In genomic region chr6:42100029-42100901, GRCh38 we compare ENCODE assay signal across 9 cellular contexts. TPM values are rescaled to one million over a fixed set of nuclear protein-coding genes. Genes with fewer than 3 reads are reported as not detected.
A peak's percentile ranks its signal among the peaks of the same experiment; 100 is the strongest.
DNase-seq lines count a peak whose midpoint lies in the region; FAIRE-seq and TF ChIP-seq lines count a peak whose summit lies in the region.
"Had no signal": no experiment of that assay in that cellular context is flagged by ENCODE, and none has a peak within 500 bp of the region (broad histone marks: within the 10 kb centered on the region; RNA-seq: fewer than 3 reads in every experiment).

No MANE protein-coding gene starts in this region.

- H3K79me1 ChIP-seq in neuronal stem cell (ENCODE audit: low read depth, low read length), result no peaks in the 10 kb centered on the region

- no peak for TF ChIP-seq CTCF in breast epithelium (IDR thresholded peaks at IDR 0.05)
- TF ChIP-seq CTCF in coronary artery (IDR thresholded peaks at IDR 0.05), result no peak

- H2AFZ ChIP-seq in neuronal stem cell (ENCODE audit: low read length), result peak overlapping the region; percentile 72

- H3K27ac ChIP-seq in breast epithelium, result peak overlapping the region; percentile 77 to 91
- no peak overlapping the region for H3K27ac ChIP-seq in neuronal stem cell (replicated peaks; ENCODE audit: low read length)
- peak overlapping the region in 1 of 2 donors; percentile 68 for H3K27ac ChIP-seq in coronary artery

- no peak overlapping the region for H4K91ac ChIP-seq in neuronal stem cell (ENCODE audit: low read depth, low read length, poor library complexity)

- no peaks in the 10 kb centered on the region for H3K9me3 ChIP-seq in breast epithelium
- H3K9me3 ChIP-seq in neuronal stem cell (replicated peaks in 1 of 2; ENCODE audit: control insufficient read depth in 2 of 2, insufficient read depth in 1 of 2, low read depth in 1 of 2, low read length in 2 of 2), result no peaks in the 10 kb centered on the region

- H3K23ac ChIP-seq in neuronal stem cell (ENCODE audit: low read depth, low read length, poor library complexity), result no peak overlapping the region

- H3K27me3 ChIP-seq in breast epithelium (no peaks in the 10 kb centered on the region), neuronal stem cell (ENCODE audit: control insufficient read depth in 3 of 3, insufficient read depth in 3 of 3, low read depth in 1 of 3, low read length in 3 of 3) (peaks cover 0 to 18% (median 3%) of the 10 kb centered on the region in 3 experiments)

- H3K36me3 ChIP-seq in breast epithelium (no peaks in the 10 kb centered on the region), neuronal stem cell (replicated peaks in 1 of 2; ENCODE audit: control insufficient read depth in 2 of 2, insufficient read depth in 2 of 2, low read length in 2 of 2) (no peaks in the 10 kb centered on the region)

- H3K4me3 ChIP-seq in breast epithelium (no peak overlapping the region), neuronal stem cell (ENCODE audit: low read length in 2 of 2) (no peak overlapping the region), coronary artery (no peak overlapping the region)

- no peak overlapping the region for H2AK5ac ChIP-seq in neuronal stem cell (ENCODE audit: low read depth, low read length)

- WGBS in neuronal stem cell (ENCODE audit: extremely low coverage in 2 of 2, insufficient read length in 2 of 2, insufficient replicate concordance in 1 of 2), 2 donors, result no CpG with 5 or more reads among the region's 14 CpGs

- no peak for TF ChIP-seq POLR2A in breast epithelium (IDR thresholded peaks at IDR 0.05)

- no peak overlapping the region for H3K4me2 ChIP-seq in neuronal stem cell (ENCODE audit: insufficient read depth, low read length, poor library complexity, severe bottlenecking)

- no peak overlapping the region for H2BK12ac ChIP-seq in neuronal stem cell (ENCODE audit: low read length)

- no peak for FAIRE-seq in HTR-8/SVneo (lab: Jason Lieb, UNC)

- H3K4me1 ChIP-seq in breast epithelium (peaks cover 0 to 12% of the 10 kb centered on the region in 2 donors), neuronal stem cell (ENCODE audit: control insufficient read depth in 2 of 2, insufficient read depth in 1 of 2, low read depth in 1 of 2, low read length in 2 of 2) (peaks cover 5% of the 10 kb centered on the region in 2 donors)

- DNase-seq in A172 (ENCODE audit: low spot score) (peak; percentile 80), HTR-8/SVneo (ENCODE audit: insufficient read length, low spot score) (peak; percentile 76), breast epithelium (ENCODE audit: low spot score in 2 of 2) (no peak), neuronal stem cell (ENCODE audit: low spot score) (no peak), NCI-H526 (lab: John Stamatoyannopoulos, UW) (no peak), dedifferentiated amniotic fluid mesenchymal stem cell (ENCODE audit: extremely low spot score) (no peak), coronary artery (ENCODE audit: low spot score) (no peak), GM19238 (ENCODE audit: insufficient read length, low spot score) (no peak)
- DNase-seq: anterior cingulate cortex had no signal

- H3K14ac ChIP-seq in neuronal stem cell (ENCODE audit: low read length), result no peak overlapping the region

- H3K9ac ChIP-seq in neuronal stem cell (ENCODE audit: low read depth, low read length, poor library complexity), result no peak overlapping the region

- no peak overlapping the region for H2BK15ac ChIP-seq in neuronal stem cell (ENCODE audit: low read length)

- intact Hi-C loops in breast epithelium (cut with DNase I; ENCODE audit: low total_unique reads), result loop anchor here (1.0 kb wide), 1 partner anchor 30 kb away; no protein-coding TSS in a partner anchor

- no peak overlapping the region for H4K8ac ChIP-seq in neuronal stem cell (ENCODE audit: low read depth, low read length)

- no peak overlapping the region for H2BK120ac ChIP-seq in neuronal stem cell (ENCODE audit: low read depth, low read length)

- H3K4ac ChIP-seq in neuronal stem cell (ENCODE audit: low read length), result no peak overlapping the region

- no peak overlapping the region for H3K18ac ChIP-seq in neuronal stem cell (ENCODE audit: low read length)

- no peak overlapping the region for H2BK5ac ChIP-seq in neuronal stem cell (ENCODE audit: low read length)

RNA-seq across cellular contexts. Expression of gene C6orf132, which starts 42.2 kb away (rescaled TPM):
- 0.02 TPM in 1 of 2 replicates, not detected in the other for total RNA-seq in A172 (2014; rRNA removed; shearing (Covaris generic))
- 10 to 100 TPM in 2 of 3 donors, 1 to 10 TPM in 1; 4.2 to 20.2 (median 10.2) TPM for total RNA-seq in breast epithelium
- 0.39 TPM for polyA plus RNA-seq in neuronal stem cell (2013, experiment 1 of 2)
- 0.39 TPM for polyA plus RNA-seq in neuronal stem cell (2013, experiment 2 of 2)

RNA-seq across cellular contexts. Expression of gene TAF8, which starts 49.9 kb away (rescaled TPM):
- total RNA-seq in A172 (2014; rRNA removed; shearing (Covaris generic)), result 14.5 and 20.4 TPM in 2 replicates
- 10 to 100 TPM; 15.7 to 25.4 (median 21.1) TPM for total RNA-seq in breast epithelium
- polyA plus RNA-seq in neuronal stem cell (2013, experiment 1 of 2), result 30.4 TPM
- 29.3 TPM for polyA plus RNA-seq in neuronal stem cell (2013, experiment 2 of 2)

Comparison
In these comparisons a context has a peak if more than half of its experiments do, and no peak if none do; other contexts are left out.
1. DNase-seq: peak in A172 (single experiment) and HTR-8/SVneo (single experiment); none in breast epithelium (0 of 2), neuronal stem cell (single experiment), NCI-H526 (0 of 2), dedifferentiated amniotic fluid mesenchymal stem cell (single experiment), coronary artery (single experiment) and GM19238 (single experiment).